9 cellular contexts compared by ENCODE assay signal in genomic region chr17:75665981-75666380, GRCh38. TPM values are rescaled to one million over a fixed set of nuclear protein-coding genes. Genes with fewer than 3 reads are reported as not detected.
DNase-seq lines count a peak whose midpoint lies in the region; ATAC-seq and TF ChIP-seq lines count a peak whose summit lies in the region.
"Had no signal": no experiment of that assay in that cellular context is flagged by ENCODE, and none has a peak within 500 bp of the region (broad histone marks: within the 10 kb centered on the region; RNA-seq: fewer than 3 reads in every experiment).

No MANE protein-coding gene starts in this region.

- H3K9ac ChIP-seq in H9 (ENCODE audit: extremely low read depth, insufficient read length, low read length) = peak overlapping the region; percentile 61
- H3K9ac ChIP-seq in SU-DHL-6 (ENCODE audit: low read length) = peak overlapping the region; percentile 76

- no peak overlapping the region for H4K5ac ChIP-seq in H9 (ENCODE audit: insufficient read length, low read depth, low read length)

- H4K20me1 ChIP-seq in H9 (ENCODE audit: control insufficient read depth, insufficient read depth, insufficient read length) = no peaks in the 10 kb centered on the region
- no peaks in the 10 kb centered on the region for H4K20me1 ChIP-seq in SU-DHL-6 (ENCODE audit: low read depth, low read length)

- H3K23me2 ChIP-seq in H9 (ENCODE audit: insufficient read length, low read depth, low read length, poor library complexity, severe bottlenecking) = peaks cover 4% of the 10 kb centered on the region

- H2AK5ac ChIP-seq in H9 (ENCODE audit: insufficient read length, low read length) = no peak overlapping the region

- H3K36me3 Mint-ChIP-seq in H9 (ENCODE audit: insufficient read depth in 1 of 3, low read depth in 3 of 3) = peaks cover 16 to 43% (median 42%) of the 10 kb centered on the region in 3 experiments; a peak in 6 of 7 replicates
- peaks cover 41% of the 10 kb centered on the region for H3K36me3 Mint-ChIP-seq in activated T-helper 17 cell treated with anti-CD3 and anti-CD28 coated beads, Interleukin-2, amount 50 U/mL, for 72 hours (ENCODE audit: low read depth)

- peaks cover 17% of the 10 kb centered on the region; the same call in 1 of the 2 replicates for H3K79me2 ChIP-seq in H9 (ENCODE audit: insufficient read depth, low read length)
- H3K79me2 ChIP-seq in SU-DHL-6 (ENCODE audit: insufficient read depth, low read length) = peaks cover 52% of the 10 kb centered on the region

- H3T11ph ChIP-seq in H9 (ENCODE audit: low read length) = no peak overlapping the region

- H3K56ac ChIP-seq in H9 (ENCODE audit: insufficient read length, low read depth, low read length) = no peak overlapping the region

- DNase-seq in H9 (no peak), fibroblast of the aortic adventitia (ENCODE audit: low read depth) (no peak), skeletal muscle cell (ENCODE audit: low read depth) (no peak), substantia nigra (lab: John Stamatoyannopoulos, UW) (no peak)

- H3K27me3 ChIP-seq in H9 (ENCODE audit: insufficient read depth, low read length) (no peaks in the 10 kb centered on the region), SU-DHL-6 (ENCODE audit: low read length) (no peaks in the 10 kb centered on the region)
- H3K27me3 ChIP-seq: ovary had no signal

- H3K79me1 ChIP-seq in H9 (ENCODE audit: insufficient read depth, low read depth, low read length, poor library complexity, severe bottlenecking) = peaks cover 3% of the 10 kb centered on the region

- no peaks in the 10 kb centered on the region for H3K9me2 ChIP-seq in SU-DHL-6 (replicated peaks; ENCODE audit: insufficient read depth, low read length)

- H3K9me3 ChIP-seq in H9 (ENCODE audit: control insufficient read depth, low read depth, low read length) (no peaks in the 10 kb centered on the region), SU-DHL-6 (ENCODE audit: insufficient read depth, low read length) (no peaks in the 10 kb centered on the region)
- H3K9me3 ChIP-seq: ovary had no signal

- H2BK12ac ChIP-seq in H9 (ENCODE audit: insufficient read length, low read depth, low read length) = no peak overlapping the region

- H2BK120ac ChIP-seq in H9 (ENCODE audit: low read depth, low read length, poor library complexity, severe bottlenecking) = no peak overlapping the region

- H3K23ac ChIP-seq in H9 (ENCODE audit: insufficient read length, low read depth, low read length) = no peak overlapping the region

- H3K14ac ChIP-seq in H9 (ENCODE audit: insufficient read depth, low read length) = no peak overlapping the region

- no peak overlapping the region for H3K18ac ChIP-seq in H9 (ENCODE audit: insufficient read length, low read depth, low read length)

- H3K4me2 ChIP-seq in H9 (ENCODE audit: insufficient read depth, insufficient read length, low read length) = peak overlapping the region; percentile 78
- H3K4me2 ChIP-seq in SU-DHL-6 (ENCODE audit: low read depth, low read length, poor library complexity, severe bottlenecking) = peak overlapping the region; percentile 76

- H3K4me1 ChIP-seq in H9 (ENCODE audit: insufficient read depth, low read length) = no peaks in the 10 kb centered on the region

- no peak overlapping the region for H2AFZ ChIP-seq in H9 (ENCODE audit: low read length)
- H2AFZ ChIP-seq in SU-DHL-6 (ENCODE audit: low read depth, low read length, severe bottlenecking) = no peak overlapping the region

- H3K9me3 Mint-ChIP-seq in H9 = no peaks in the 10 kb centered on the region
- H3K9me3 Mint-ChIP-seq in activated T-helper 17 cell treated with anti-CD3 and anti-CD28 coated beads, Interleukin-2, amount 50 U/mL, for 72 hours = no peaks in the 10 kb centered on the region

- no peak overlapping the region for H2BK20ac ChIP-seq in H9 (ENCODE audit: low read depth, low read length, poor library complexity, severe bottlenecking)

- H3K27ac Mint-ChIP-seq in H9 = no peak overlapping the region; a peak in 1 of 7 replicates
- H3K27ac Mint-ChIP-seq in activated T-helper 17 cell treated with anti-CD3 and anti-CD28 coated beads, Interleukin-2, amount 50 U/mL, for 72 hours = no peak overlapping the region

- H4K8ac ChIP-seq in H9 (replicated peaks; ENCODE audit: insufficient read length, low read depth, low read length) = no peak overlapping the region

- peaks cover 31% of the 10 kb centered on the region for H3F3A ChIP-seq in SU-DHL-6 (ENCODE audit: insufficient read depth)

- no peak for ATAC-seq in HG03280 (IDR thresholded peaks at IDR 0.05; ENCODE audit: unreplicated experiment)
- ATAC-seq in activated T-helper 17 cell treated with anti-CD3 and anti-CD28 coated beads, Interleukin-2, amount 50 U/mL, for 72 hours (replicated peaks) = no peak
- ATAC-seq: Right ventricle myocardium inferior had no signal

- WGBS in H9 (ENCODE audit: extremely low coverage, insufficient read length, low lambda C conversion rate) = no CpG with 5 or more reads among the region's 10 CpGs

- no peak overlapping the region for H2BK5ac ChIP-seq in H9 (ENCODE audit: insufficient read length, low read length)

- H2BK15ac ChIP-seq in H9 (ENCODE audit: low read depth, low read length) = no peak overlapping the region

- TF ChIP-seq CTCF in H9 (conservative IDR thresholded peaks at IDR 0.05) = no peak
- TF ChIP-seq CTCF in SU-DHL-6 (IDR thresholded peaks at IDR 0.05; ENCODE audit: insufficient read depth, low read length, poor library complexity, severe bottlenecking) = no peak
- no peak for TF ChIP-seq CTCF in fibroblast of the aortic adventitia (IDR thresholded peaks at IDR 0.05; ENCODE audit: insufficient read depth, low read length)

- no peak overlapping the region for H3K4ac ChIP-seq in H9 (ENCODE audit: low read depth, low read length)

- H3K4me1 Mint-ChIP-seq in H9 = peaks cover 8 to 9% of the 10 kb centered on the region in 2 experiments
- H3K4me1 Mint-ChIP-seq in activated T-helper 17 cell treated with anti-CD3 and anti-CD28 coated beads, Interleukin-2, amount 50 U/mL, for 72 hours = peaks cover 17% of the 10 kb centered on the region

- no peak overlapping the region for H4K91ac ChIP-seq in H9 (ENCODE audit: insufficient read length, low read depth, low read length)

- peaks cover 11% of the 10 kb centered on the region; the same call in 1 of the 2 replicates for H3K36me3 ChIP-seq in SU-DHL-6 (ENCODE audit: low read length)
- H3K36me3 ChIP-seq: ovary had no signal

- H3K4me3 Mint-ChIP-seq in H9 = peak overlapping the region in 1 of 2 experiments; percentile 74; a peak in 2 of 5 replicates
- H3K4me3 Mint-ChIP-seq in activated T-helper 17 cell treated with anti-CD3 and anti-CD28 coated beads, Interleukin-2, amount 50 U/mL, for 72 hours = no peak overlapping the region

- no peaks in the 10 kb centered on the region for H3K27me3 Mint-ChIP-seq in H9 (ENCODE audit: low read depth)
- no peaks in the 10 kb centered on the region for H3K27me3 Mint-ChIP-seq in activated T-helper 17 cell treated with anti-CD3 and anti-CD28 coated beads, Interleukin-2, amount 50 U/mL, for 72 hours

- H3K27ac ChIP-seq in H9 (ENCODE audit: insufficient read length, low read depth, low read length) (no peak overlapping the region), SU-DHL-6 (ENCODE audit: low read depth, low read length) (peak overlapping the region; percentile 96), substantia nigra (ENCODE audit: low read depth, low read length, poor library complexity, severe bottlenecking) (no peak overlapping the region)

- peak overlapping the region; percentile 95 for H3K4me3 ChIP-seq in SU-DHL-6 (ENCODE audit: insufficient read depth, low read length, poor library complexity, severe bottlenecking)
- H3K4me3 ChIP-seq in fibroblast of the aortic adventitia (ENCODE audit: low read depth, low read length) = peak overlapping the region; percentile 99
- peak overlapping the region; percentile 87 for H3K4me3 ChIP-seq in skeletal muscle cell (ENCODE audit: low read depth, low read length)

RNA-seq across cellular contexts. Expression of gene RECQL5, which starts 1.0 kb away (rescaled TPM):
- 40.0 and 40.1 TPM in 2 replicates for total RNA-seq in H9 (2021)
- 17.6 and 22.2 TPM in 2 replicates for total RNA-seq in fibroblast of the aortic adventitia (ENCODE audit: low replicate concordance)
- total RNA-seq in activated T-helper 17 cell treated with anti-CD3 and anti-CD28 coated beads, Interleukin-2, amount 50 U/mL, for 72 hours = 10 to 100 TPM; 29.7 to 35.6 TPM

RNA-seq across cellular contexts. Expression of gene SAP30BP, which starts 1.2 kb away (rescaled TPM):
- total RNA-seq in H9 (2021) (82.6 and 89.7 TPM in 2 replicates), fibroblast of the aortic adventitia (ENCODE audit: low replicate concordance) (45.8 and 93.8 TPM in 2 replicates)
- total RNA-seq in activated T-helper 17 cell treated with anti-CD3 and anti-CD28 coated beads, Interleukin-2, amount 50 U/mL, for 72 hours = 10 to 100 TPM; 68.1 to 90.0 TPM

RNA-seq across cellular contexts. Expression of gene SMIM5, which starts 32.7 kb away (rescaled TPM):
- total RNA-seq in H9 (2021) (0.20 and 0.24 TPM in 2 replicates), fibroblast of the aortic adventitia (ENCODE audit: low replicate concordance) (not detected in 2 replicates)
- under 1 TPM in 1 of 2 donors, not detected in 1; 0.21 TPM for total RNA-seq in activated T-helper 17 cell treated with anti-CD3 and anti-CD28 coated beads, Interleukin-2, amount 50 U/mL, for 72 hours

RNA-seq across cellular contexts. Expression of gene ITGB4, which starts 55.3 kb away (rescaled TPM):
- 3.9 and 5.3 TPM in 2 replicates for total RNA-seq in H9 (2021)
- total RNA-seq in fibroblast of the aortic adventitia (ENCODE audit: low replicate concordance) = 0.09 and 0.16 TPM in 2 replicates
- total RNA-seq in activated T-helper 17 cell treated with anti-CD3 and anti-CD28 coated beads, Interleukin-2, amount 50 U/mL, for 72 hours = 1 to 10 TPM in 1 of 2 donors, under 1 TPM in 1; 0.54 to 1.2 TPM
